Comparison of ENCODE assay signal across 11 cellular contexts in the genomic region with DNA sequence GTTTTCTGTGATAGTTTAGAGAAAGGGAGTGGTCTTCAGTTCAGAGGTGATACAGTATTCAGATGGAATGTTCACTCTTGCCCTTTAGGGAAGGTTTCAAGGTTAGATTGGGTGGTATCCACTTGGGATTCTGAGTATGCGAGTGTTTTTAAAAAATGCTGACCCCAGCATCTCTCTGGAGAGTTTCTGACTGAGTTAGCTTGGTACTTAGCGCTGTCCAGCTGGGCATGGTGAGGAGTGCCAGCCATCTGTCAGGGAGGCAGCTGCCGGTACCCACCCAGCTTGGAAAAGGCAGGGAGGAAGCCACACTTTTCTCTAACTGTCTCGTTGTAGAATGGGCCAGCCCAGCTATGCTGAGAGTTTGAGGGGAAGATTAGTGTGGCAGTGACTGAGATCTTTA.
A peak's percentile ranks its signal among the peaks of the same experiment; 100 is the strongest.
DNase-seq lines count a peak whose midpoint lies in the region; ATAC-seq, FAIRE-seq and TF ChIP-seq lines count a peak whose summit lies in the region.
"Had no signal": no experiment of that assay in that cellular context is flagged by ENCODE, and none has a peak within 500 bp of the region (broad histone marks: within the 10 kb centered on the region; RNA-seq: fewer than 3 reads in every experiment).

No MANE protein-coding gene starts in this region.

- TF ChIP-seq CTCF in heart right ventricle (IDR thresholded peaks at IDR 0.05), result no peak
- no peak for TF ChIP-seq CTCF in smooth muscle cell (IDR thresholded peaks at IDR 0.05; ENCODE audit: borderline replicate concordance, insufficient read depth, poor library complexity, severe bottlenecking)

- H2AFZ ChIP-seq in smooth muscle cell (ENCODE audit: low read depth), result no peak overlapping the region

- no peaks in the 10 kb centered on the region for H3F3A ChIP-seq in smooth muscle cell (ENCODE audit: low read depth)

- H3K79me2 ChIP-seq in smooth muscle cell (ENCODE audit: low read depth), result peaks cover 70% of the 10 kb centered on the region

- H3K4me1 ChIP-seq in heart right ventricle (peaks cover 12 to 67% (median 58%) of the 10 kb centered on the region in 9 donors), smooth muscle cell (ENCODE audit: low read depth) (no peaks in the 10 kb centered on the region)

- H3K4me1 Mint-ChIP-seq in activated T-helper 1 cell treated with anti-CD3 and anti-CD28 coated beads, Interleukin-12 subunit alpha, Interleukin-12 subunit beta, Interleukin-2, Interleukin-4 antibody, amounts not matched to agents 30 ng/mL and 10 ng/mL and 1 ng/mL, durations not matched to agents 14 hours and 24 hours and 36 hours (ENCODE audit: low read depth), result peaks cover 71% of the 10 kb centered on the region

- H3K9me3 ChIP-seq in heart right ventricle (no peaks in the 10 kb centered on the region), smooth muscle cell (replicated peaks; ENCODE audit: low read depth) (no peaks in the 10 kb centered on the region)

- no peak overlapping the region for H3K9ac ChIP-seq in smooth muscle cell (ENCODE audit: low read depth)

- DNase-seq in GM12891 (ENCODE audit: insufficient read length, low spot score) (no peak), heart right ventricle (no peak), smooth muscle cell (lab: John Stamatoyannopoulos, UW; ENCODE audit: unreplicated experiment) (no peak), cerebellum (ENCODE audit: low spot score) (no peak)
- DNase-seq in activated T-helper 1 cell treated with anti-CD3 and anti-CD28 coated beads, Interleukin-12 subunit alpha, Interleukin-12 subunit beta, Interleukin-2, Interleukin-4 antibody, amounts not matched to agents 30 ng/mL and 10 ng/mL and 1 ng/mL, durations not matched to agents 14 hours and 24 hours and 36 hours (ENCODE audit: low spot score), result no peak
- DNase-seq: KBM-7 had no signal

- H3K27me3 ChIP-seq in heart right ventricle, result no peaks in the 10 kb centered on the region
- no peaks in the 10 kb centered on the region for H3K27me3 ChIP-seq in smooth muscle cell (ENCODE audit: low read depth)

- H3K9me3 Mint-ChIP-seq in activated T-helper 1 cell treated with anti-CD3 and anti-CD28 coated beads, Interleukin-12 subunit alpha, Interleukin-12 subunit beta, Interleukin-2, Interleukin-4 antibody, amounts not matched to agents 30 ng/mL and 10 ng/mL and 1 ng/mL, durations not matched to agents 14 hours and 24 hours and 36 hours, result peaks cover 20% of the 10 kb centered on the region

- peaks cover 0 to 5% (median 0%) of the 10 kb centered on the region in 9 donors for H3K36me3 ChIP-seq in heart right ventricle
- no peaks in the 10 kb centered on the region for H3K36me3 ChIP-seq in smooth muscle cell (ENCODE audit: low read depth)

- no peaks in the 10 kb centered on the region for H3K27me3 Mint-ChIP-seq in activated T-helper 1 cell treated with anti-CD3 and anti-CD28 coated beads, Interleukin-12 subunit alpha, Interleukin-12 subunit beta, Interleukin-2, Interleukin-4 antibody, amounts not matched to agents 30 ng/mL and 10 ng/mL and 1 ng/mL, durations not matched to agents 14 hours and 24 hours and 36 hours (ENCODE audit: insufficient read depth)
- H3K27me3 Mint-ChIP-seq: progenitor cell of endocrine pancreas had no signal

- TF ChIP-seq POLR2A in GM12891 (IDR thresholded peaks at IDR 0.05; ENCODE audit: low read depth, low read length), result no peak

- H3K36me3 Mint-ChIP-seq in activated T-helper 1 cell treated with anti-CD3 and anti-CD28 coated beads, Interleukin-12 subunit alpha, Interleukin-12 subunit beta, Interleukin-2, Interleukin-4 antibody, amounts not matched to agents 30 ng/mL and 10 ng/mL and 1 ng/mL, durations not matched to agents 14 hours and 24 hours and 36 hours (ENCODE audit: low read depth), result peaks cover 64% of the 10 kb centered on the region

- ATAC-seq in heart right ventricle, result peak in 4 of 8 donors; percentile 24 to 34 (median 28)
- no peak for ATAC-seq in HG02798 (IDR thresholded peaks at IDR 0.05; ENCODE audit: poor library complexity, unreplicated experiment)
- ATAC-seq in HG03196 (IDR thresholded peaks at IDR 0.05; ENCODE audit: unreplicated experiment), result no peak
- no peak for ATAC-seq in HG03565 (IDR thresholded peaks at IDR 0.05; ENCODE audit: unreplicated experiment)

- peak overlapping the region; percentile 77 for H3K27ac Mint-ChIP-seq in activated T-helper 1 cell treated with anti-CD3 and anti-CD28 coated beads, Interleukin-12 subunit alpha, Interleukin-12 subunit beta, Interleukin-2, Interleukin-4 antibody, amounts not matched to agents 30 ng/mL and 10 ng/mL and 1 ng/mL, durations not matched to agents 14 hours and 24 hours and 36 hours
- H3K27ac Mint-ChIP-seq: progenitor cell of endocrine pancreas had no signal

- intact Hi-C loops in activated T-helper 1 cell treated with anti-CD3 and anti-CD28 coated beads, Interleukin-12 subunit alpha, Interleukin-12 subunit beta, Interleukin-2, Interleukin-4 antibody, amounts not matched to agents 30 ng/mL and 10 ng/mL and 1 ng/mL, durations not matched to agents 14 hours and 24 hours and 36 hours (cut with micrococcal nuclease), result no loop called here
- intact Hi-C loops in heart right ventricle (cut with DNase I), result loop anchor here in 2 of 10 donors (5.0 kb wide), 2 partner anchors 34 to 39 kb away; no protein-coding TSS in a partner anchor

- H3K27ac ChIP-seq in heart right ventricle (peak overlapping the region in 9 of 10 donors; percentile 64 to 95 (median 86)), smooth muscle cell (ENCODE audit: low read depth) (peak overlapping the region; percentile 48)

- peaks cover 100% of the 10 kb centered on the region for H4K20me1 ChIP-seq in smooth muscle cell (ENCODE audit: low read depth)

- no peak overlapping the region for H3K4me3 Mint-ChIP-seq in activated T-helper 1 cell treated with anti-CD3 and anti-CD28 coated beads, Interleukin-12 subunit alpha, Interleukin-12 subunit beta, Interleukin-2, Interleukin-4 antibody, amounts not matched to agents 30 ng/mL and 10 ng/mL and 1 ng/mL, durations not matched to agents 14 hours and 24 hours and 36 hours

- H3K4me3 ChIP-seq in heart right ventricle (no peak overlapping the region), smooth muscle cell (no peak overlapping the region)

- FAIRE-seq in GM12891 (lab: Jason Lieb, UNC), result peak; percentile 58
- FAIRE-seq: bronchial epithelial cell had no signal

- WGBS in heart right ventricle, 2 donors, result 60 to 63% methylated on average over 4 of the region's 4 CpGs
- 92% methylated on average over 4 of the region's 4 CpGs for WGBS in smooth muscle cell (ENCODE audit: low lambda C conversion rate)

- no peak overlapping the region for H3K4me2 ChIP-seq in smooth muscle cell

TF ChIP-seq in GM12891, 5 proteins besides CTCF, POLR2A, EP300 and RAD21:
- no peak for TF ChIP-seq POU2F2 (IDR thresholded peaks at IDR 0.05; ENCODE audit: low read depth, low read length)
- no peak for TF ChIP-seq POLR2AphosphoS5 (IDR thresholded peaks at IDR 0.05; ENCODE audit: low read depth, low read length)
- no peak for TF ChIP-seq PAX5 (IDR thresholded peaks at IDR 0.05; ENCODE audit: insufficient read depth, low read length, severe bottlenecking)
- TF ChIP-seq SPI1 (IDR thresholded peaks at IDR 0.05; ENCODE audit: low read depth, low read length), result no peak
- no peak for TF ChIP-seq TAF1 (IDR thresholded peaks at IDR 0.05; ENCODE audit: low read depth, low read length)
